Comparison of ENCODE assay signal across 17 cellular contexts in the genomic region with DNA sequence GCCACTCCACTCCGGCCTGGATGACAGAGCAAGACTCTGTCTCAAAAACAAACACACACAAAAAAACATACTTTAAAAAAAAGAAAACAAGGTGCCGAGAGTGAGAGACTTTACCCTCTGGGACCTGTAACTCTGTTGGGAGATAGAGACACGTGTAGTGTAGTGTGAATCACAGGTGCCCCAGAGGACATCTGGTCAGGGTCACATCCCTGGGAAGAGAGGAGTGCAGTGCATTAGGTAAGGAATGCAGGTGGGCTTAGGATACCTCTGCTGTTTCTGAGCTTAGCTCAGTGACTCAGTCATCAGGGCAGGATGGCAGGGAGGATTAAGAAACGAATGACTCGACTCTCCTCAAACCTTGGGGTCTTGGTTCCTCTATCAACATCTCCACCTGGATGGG.
DNase-seq lines count a peak whose midpoint lies in the region; ATAC-seq and TF ChIP-seq lines count a peak whose summit lies in the region.
"Had no signal": no experiment of that assay in that cellular context is flagged by ENCODE, and none has a peak within 500 bp of the region (broad histone marks: within the 10 kb centered on the region; RNA-seq: fewer than 3 reads in every experiment).

No MANE protein-coding gene starts in this region.

- H3K27ac ChIP-seq in RWPE2 (ENCODE audit: poor library complexity, severe bottlenecking) = peak overlapping the region; percentile 10
- H3K27ac ChIP-seq: C4-2B, HL-60 had no signal

- peak; percentile 67 for ATAC-seq in RWPE2 (ENCODE audit: low read depth)
- ATAC-seq in stimulated activated memory B cell treated with anti-CD40 and anti-IgM and Interleukin-4, amounts not matched to agents 10 μg/mL and 1 μg/mL and 100 μg/mL, for 72 hours = peak; percentile 6
- ATAC-seq: A549 had no signal

- intact Hi-C loops in activated T-helper 2 cell treated with anti-CD3 and anti-CD28 coated beads, Interferon-gamma antibody, Interleukin-2, Interleukin-4, amounts not matched to agents 10 μg/mL and 5 μg/mL and 100 μg/mL, durations not matched to agents 14 hours and 24 hours and 36 hours (cut with micrococcal nuclease) = no loop called here

- peaks cover 17% of the 10 kb centered on the region for H3K4me1 Mint-ChIP-seq in endothelial cell (ENCODE audit: unreplicated experiment)
- H3K4me1 Mint-ChIP-seq in stimulated activated memory B cell treated with anti-CD40 and anti-IgM and Interleukin-4, amounts not matched to agents 10 μg/mL and 1 μg/mL and 100 μg/mL, for 72 hours = no peaks in the 10 kb centered on the region
- peaks cover 5% of the 10 kb centered on the region for H3K4me1 Mint-ChIP-seq in activated T-helper 2 cell treated with anti-CD3 and anti-CD28 coated beads, Interferon-gamma antibody, Interleukin-2, Interleukin-4, amounts not matched to agents 10 μg/mL and 5 μg/mL and 100 μg/mL, durations not matched to agents 14 hours and 24 hours and 36 hours (ENCODE audit: low read depth)

- no peaks in the 10 kb centered on the region for H3K27me3 ChIP-seq in RWPE2 (ENCODE audit: insufficient read depth, poor library complexity, severe bottlenecking)
- H3K27me3 ChIP-seq: BE2C had no signal

- H3K27ac Mint-ChIP-seq in endothelial cell (ENCODE audit: unreplicated experiment) = no peak overlapping the region
- no peak overlapping the region for H3K27ac Mint-ChIP-seq in stimulated activated memory B cell treated with anti-CD40 and anti-IgM and Interleukin-4, amounts not matched to agents 10 μg/mL and 1 μg/mL and 100 μg/mL, for 72 hours
- no peak overlapping the region for H3K27ac Mint-ChIP-seq in activated T-helper 2 cell treated with anti-CD3 and anti-CD28 coated beads, Interferon-gamma antibody, Interleukin-2, Interleukin-4, amounts not matched to agents 10 μg/mL and 5 μg/mL and 100 μg/mL, durations not matched to agents 14 hours and 24 hours and 36 hours
- H3K27ac Mint-ChIP-seq: CD4-positive, alpha-beta memory T cell; HFFc6 had no signal

- H3K9me3 ChIP-seq in RWPE2 (ENCODE audit: severe bottlenecking) = no peaks in the 10 kb centered on the region
- H3K9me3 ChIP-seq: A549, BE2C had no signal

- DNase-seq in RWPE2 (ENCODE audit: low spot score) (no peak), endothelial cell (ENCODE audit: low spot score) (no peak), mesenteric fat pad (ENCODE audit: low spot score) (peak; percentile 8), NCI-H748 (lab: John Stamatoyannopoulos, UW; ENCODE audit: unreplicated experiment) (no peak), amniotic stem cell (lab: John Stamatoyannopoulos, UW) (no peak), cortex of kidney (lab: John Stamatoyannopoulos, UW) (no peak)
- no peak for DNase-seq in activated T-helper 2 cell treated with anti-CD3 and anti-CD28 coated beads, Interferon-gamma antibody, Interleukin-2, Interleukin-4, amounts not matched to agents 10 μg/mL and 5 μg/mL and 100 μg/mL, durations not matched to agents 14 hours and 24 hours and 36 hours (ENCODE audit: low spot score)
- DNase-seq: BE2C; CD4-positive, alpha-beta memory T cell; DMS79; EL; HCEC 1CT; HFFc6 had no signal

- no peaks in the 10 kb centered on the region for H3K9me3 Mint-ChIP-seq in endothelial cell (ENCODE audit: unreplicated experiment)
- peaks cover 11% of the 10 kb centered on the region for H3K9me3 Mint-ChIP-seq in stimulated activated memory B cell treated with anti-CD40 and anti-IgM and Interleukin-4, amounts not matched to agents 10 μg/mL and 1 μg/mL and 100 μg/mL, for 72 hours
- H3K9me3 Mint-ChIP-seq in activated T-helper 2 cell treated with anti-CD3 and anti-CD28 coated beads, Interferon-gamma antibody, Interleukin-2, Interleukin-4, amounts not matched to agents 10 μg/mL and 5 μg/mL and 100 μg/mL, durations not matched to agents 14 hours and 24 hours and 36 hours = no peaks in the 10 kb centered on the region
- H3K9me3 Mint-ChIP-seq: HFFc6 had no signal

- peaks cover 64% of the 10 kb centered on the region for H3K36me3 Mint-ChIP-seq in endothelial cell (ENCODE audit: low read depth, unreplicated experiment)
- no peaks in the 10 kb centered on the region for H3K36me3 Mint-ChIP-seq in stimulated activated memory B cell treated with anti-CD40 and anti-IgM and Interleukin-4, amounts not matched to agents 10 μg/mL and 1 μg/mL and 100 μg/mL, for 72 hours
- H3K36me3 Mint-ChIP-seq in activated T-helper 2 cell treated with anti-CD3 and anti-CD28 coated beads, Interferon-gamma antibody, Interleukin-2, Interleukin-4, amounts not matched to agents 10 μg/mL and 5 μg/mL and 100 μg/mL, durations not matched to agents 14 hours and 24 hours and 36 hours (ENCODE audit: low read depth) = no peaks in the 10 kb centered on the region
- H3K36me3 Mint-ChIP-seq: CD4-positive, alpha-beta memory T cell had no signal

- no peak overlapping the region for H3K4me3 ChIP-seq in RWPE2 (ENCODE audit: severe bottlenecking)
- H3K4me3 ChIP-seq: A549 had no signal

- TF ChIP-seq CTCF in RWPE2 (IDR thresholded peaks at IDR 0.05; ENCODE audit: poor library complexity, severe bottlenecking) (no peak), endothelial cell (IDR thresholded peaks at IDR 0.05; ENCODE audit: unreplicated experiment) (no peak)

- H3K36me3 ChIP-seq in RWPE2 (ENCODE audit: low read depth) = no peaks in the 10 kb centered on the region
- H3K36me3 ChIP-seq: BE2C had no signal

- H3K4me1 ChIP-seq in RWPE2 (ENCODE audit: insufficient read depth, poor library complexity, severe bottlenecking) = no peaks in the 10 kb centered on the region
- H3K4me1 ChIP-seq: A549, BE2C had no signal

- peaks cover 14% of the 10 kb centered on the region for H3K27me3 Mint-ChIP-seq in endothelial cell (ENCODE audit: unreplicated experiment)
- H3K27me3 Mint-ChIP-seq in stimulated activated memory B cell treated with anti-CD40 and anti-IgM and Interleukin-4, amounts not matched to agents 10 μg/mL and 1 μg/mL and 100 μg/mL, for 72 hours = peaks cover 8% of the 10 kb centered on the region
- no peaks in the 10 kb centered on the region for H3K27me3 Mint-ChIP-seq in activated T-helper 2 cell treated with anti-CD3 and anti-CD28 coated beads, Interferon-gamma antibody, Interleukin-2, Interleukin-4, amounts not matched to agents 10 μg/mL and 5 μg/mL and 100 μg/mL, durations not matched to agents 14 hours and 24 hours and 36 hours (ENCODE audit: low read depth)
- H3K27me3 Mint-ChIP-seq: CD4-positive, alpha-beta memory T cell had no signal

- peak overlapping the region; percentile 51 for H3K4me3 Mint-ChIP-seq in endothelial cell (ENCODE audit: unreplicated experiment)
- no peak overlapping the region for H3K4me3 Mint-ChIP-seq in stimulated activated memory B cell treated with anti-CD40 and anti-IgM and Interleukin-4, amounts not matched to agents 10 μg/mL and 1 μg/mL and 100 μg/mL, for 72 hours
- H3K4me3 Mint-ChIP-seq in activated T-helper 2 cell treated with anti-CD3 and anti-CD28 coated beads, Interferon-gamma antibody, Interleukin-2, Interleukin-4, amounts not matched to agents 10 μg/mL and 5 μg/mL and 100 μg/mL, durations not matched to agents 14 hours and 24 hours and 36 hours (ENCODE audit: low read depth) = no peak overlapping the region
- H3K4me3 Mint-ChIP-seq: CD4-positive, alpha-beta memory T cell; HFFc6 had no signal
